In genomic region chr12:52130695-52131094, GRCh38 we compare ENCODE assay signal across 15 cellular contexts. TPM values are rescaled to one million over a fixed set of nuclear protein-coding genes. Genes with fewer than 3 reads are reported as not detected.
DNase-seq lines count a peak whose midpoint lies in the region; ATAC-seq and TF ChIP-seq lines count a peak whose summit lies in the region.
"Had no signal": no experiment of that assay in that cellular context is flagged by ENCODE, and none has a peak within 500 bp of the region (broad histone marks: within the 10 kb centered on the region; RNA-seq: fewer than 3 reads in every experiment).

No MANE protein-coding gene starts in this region.

- H3K27me3 ChIP-seq in uterus = no peaks in the 10 kb centered on the region
- H3K27me3 ChIP-seq: gastrocnemius medialis had no signal

- ATAC-seq in GM19023 (IDR thresholded peaks at IDR 0.05; ENCODE audit: unreplicated experiment) (no peak), HG03045 (IDR thresholded peaks at IDR 0.05; ENCODE audit: unreplicated experiment) (no peak)
- ATAC-seq: activated CD4-positive, alpha-beta T cell treated with anti-CD3 and anti-CD28 coated beads for 36 hours; gastrocnemius medialis; stimulated activated memory B cell treated with anti-CD40 and anti-IgM and Interleukin-4, amounts not matched to agents 10 μg/mL and 1 μg/mL and 100 μg/mL, for 72 hours had no signal

- DNase-seq in AG20443 (ENCODE audit: low spot score) (peak; percentile 19), GM10266 (ENCODE audit: extremely low spot score) (peak; percentile 4), NCI-H2081 treated with DMSO at 0.1 percent for 48 hours (lab: John Stamatoyannopoulos, UW) (peak; percentile 93), uterus (no peak), NCI-H226 (no peak)
- DNase-seq: activated CD4-positive, alpha-beta T cell treated with anti-CD3 and anti-CD28 coated beads for 36 hours; GF-D8; kidney glomerular epithelial cell had no signal

- H3K4me3 ChIP-seq in uterus = no peak overlapping the region
- H3K4me3 ChIP-seq: gastrocnemius medialis, SK-N-MC had no signal

- no peak for TF ChIP-seq POLR2A in uterus (IDR thresholded peaks at IDR 0.05)

- no peaks in the 10 kb centered on the region for H3K36me3 ChIP-seq in uterus
- H3K36me3 ChIP-seq: gastrocnemius medialis had no signal

- TF ChIP-seq CTCF in GM10266 (IDR thresholded peaks at IDR 0.05; ENCODE audit: control insufficient read depth, insufficient read depth, low read depth, missing control alignments) (no peak), VCaP (conservative IDR thresholded peaks at IDR 0.05) (no peak), uterus (IDR thresholded peaks at IDR 0.05) (no peak)

- H3K9me3 ChIP-seq in uterus = no peaks in the 10 kb centered on the region
- H3K9me3 ChIP-seq: gastrocnemius medialis had no signal

- H3K4me1 ChIP-seq in uterus = no peaks in the 10 kb centered on the region

- intact Hi-C loops in uterus (cut with DNase I; ENCODE audit: low total_unique reads) = no loop called here

- H3K27ac ChIP-seq in VCaP = peak overlapping the region; percentile 100
- no peak overlapping the region for H3K27ac ChIP-seq in uterus
- H3K27ac ChIP-seq: gastrocnemius medialis, KMS-11, SK-N-MC had no signal

RNA-seq across cellular contexts. Expression of gene SMIM41, which starts 51.2 kb away (rescaled TPM):
- not detected for total RNA-seq in uterus
- total RNA-seq: activated CD4-positive, alpha-beta T cell treated with anti-CD3 and anti-CD28 coated beads for 36 hours; gastrocnemius medialis had no signal

Comparison
In these comparisons a context has a peak if more than half of its experiments do, and no peak if none do; other contexts are left out.
1. DNase-seq: peak in AG20443 (single experiment), GM10266 (single experiment) and NCI-H2081 treated with DMSO at 0.1 percent for 48 hours (single experiment); none in uterus (0 of 2) and NCI-H226 (single experiment).